ENCODE assay signal across 11 cellular contexts in genomic region chr2:138707424-138708074, GRCh38.
DNase-seq lines count a peak whose midpoint lies in the region; ATAC-seq and TF ChIP-seq lines count a peak whose summit lies in the region.
"Had no signal": no experiment of that assay in that cellular context is flagged by ENCODE, and none has a peak within 500 bp of the region (broad histone marks: within the 10 kb centered on the region; RNA-seq: fewer than 3 reads in every experiment).

No MANE protein-coding gene starts in this region.

- H2BK20ac ChIP-seq in H9 (ENCODE audit: low read depth, low read length, poor library complexity, severe bottlenecking), result no peak overlapping the region

- no peak overlapping the region for H2BK12ac ChIP-seq in H9 (ENCODE audit: insufficient read length, low read depth, low read length)

- no peak overlapping the region for H4K91ac ChIP-seq in H9 (ENCODE audit: insufficient read length, low read depth, low read length)

- H3T11ph ChIP-seq in H9 (ENCODE audit: low read length), result no peak overlapping the region

- H3K4me1 ChIP-seq in left lung (no peaks in the 10 kb centered on the region), H9 (ENCODE audit: insufficient read depth, low read length) (no peaks in the 10 kb centered on the region)
- H3K4me1 ChIP-seq: pancreas had no signal

- no peaks in the 10 kb centered on the region for H3K9me3 Mint-ChIP-seq in H9

- H3K18ac ChIP-seq in H9 (ENCODE audit: insufficient read length, low read depth, low read length), result no peak overlapping the region

- H2BK15ac ChIP-seq in H9 (ENCODE audit: low read depth, low read length), result no peak overlapping the region

- no peak overlapping the region for H3K4me3 ChIP-seq in choroid plexus epithelial cell (ENCODE audit: low read depth, low read length)
- H3K4me3 ChIP-seq in left lung, result no peak overlapping the region
- H3K4me3 ChIP-seq: pancreas had no signal

- no peak overlapping the region for H3K27ac Mint-ChIP-seq in H9

- 0 out of 4 replicates have a peak, but pooled peaks cover 0 to 4% of the 10 kb centered on the region in 2 experiments for H3K4me1 Mint-ChIP-seq in H9

- no peaks in the 10 kb centered on the region for H3K36me3 ChIP-seq in left lung
- H3K36me3 ChIP-seq: pancreas had no signal

- H3K79me2 ChIP-seq in H9 (ENCODE audit: insufficient read depth, low read length), result no peaks in the 10 kb centered on the region

- no peaks in the 10 kb centered on the region for H3K9me3 ChIP-seq in left lung
- H3K9me3 ChIP-seq in H9 (ENCODE audit: control insufficient read depth, low read depth, low read length), result no peaks in the 10 kb centered on the region
- H3K9me3 ChIP-seq: pancreas had no signal

- no peaks in the 10 kb centered on the region for H3K27me3 Mint-ChIP-seq in H9 (ENCODE audit: low read depth)

- no peak overlapping the region for H4K8ac ChIP-seq in H9 (replicated peaks; ENCODE audit: insufficient read length, low read depth, low read length)

- no peak overlapping the region for H4K5ac ChIP-seq in H9 (ENCODE audit: insufficient read length, low read depth, low read length)

- no peak overlapping the region for H3K56ac ChIP-seq in H9 (ENCODE audit: insufficient read length, low read depth, low read length)

- no peaks in the 10 kb centered on the region for H4K20me1 ChIP-seq in H9 (ENCODE audit: control insufficient read depth, insufficient read depth, insufficient read length)

- H2AK5ac ChIP-seq in H9 (ENCODE audit: insufficient read length, low read length), result no peak overlapping the region

- no peaks in the 10 kb centered on the region for H3K23me2 ChIP-seq in H9 (ENCODE audit: insufficient read length, low read depth, low read length, poor library complexity, severe bottlenecking)

- peak overlapping the region in 1 of 2 donors; percentile 31 for H3K27ac ChIP-seq in left lung
- H3K27ac ChIP-seq in H9 (ENCODE audit: insufficient read length, low read depth, low read length), result no peak overlapping the region
- H3K27ac ChIP-seq: epithelial cell of prostate had no signal

- DNase-seq in AG09319 (ENCODE audit: extremely low read depth, low read depth), result peak; percentile 60
- DNase-seq in M059J (ENCODE audit: low read depth), result peak; percentile 50
- peak; percentile 91 for DNase-seq in choroid plexus epithelial cell (ENCODE audit: low read depth)
- no peak for DNase-seq in left lung
- DNase-seq in posterior cingulate gyrus, result no peak
- DNase-seq in H9, result no peak
- DNase-seq: NCI-H1930, pancreas had no signal

- no peaks in the 10 kb centered on the region; a peak in 1 of 7 replicates for H3K36me3 Mint-ChIP-seq in H9 (ENCODE audit: insufficient read depth in 1 of 3, low read depth in 3 of 3)

- TF ChIP-seq CTCF in AG09319 (IDR thresholded peaks at IDR 0.05; ENCODE audit: low read depth, low read length) (no peak), choroid plexus epithelial cell (conservative IDR thresholded peaks at IDR 0.05; ENCODE audit: low read depth, low read length) (no peak), left lung (IDR thresholded peaks at IDR 0.05) (no peak), H9 (conservative IDR thresholded peaks at IDR 0.05) (no peak)

- H3K4me3 Mint-ChIP-seq in H9, result no peak overlapping the region

- no peak overlapping the region for H2AFZ ChIP-seq in H9 (ENCODE audit: low read length)

- no peaks in the 10 kb centered on the region for H3K79me1 ChIP-seq in H9 (ENCODE audit: insufficient read depth, low read depth, low read length, poor library complexity, severe bottlenecking)

- H3K4ac ChIP-seq in H9 (ENCODE audit: low read depth, low read length), result no peak overlapping the region

- no peak overlapping the region for H3K9ac ChIP-seq in H9 (ENCODE audit: extremely low read depth, insufficient read length, low read length)

- no peak overlapping the region for H2BK120ac ChIP-seq in H9 (ENCODE audit: low read depth, low read length, poor library complexity, severe bottlenecking)

- no peak overlapping the region for H3K14ac ChIP-seq in H9 (ENCODE audit: insufficient read depth, low read length)

- no peak overlapping the region for H2BK5ac ChIP-seq in H9 (ENCODE audit: insufficient read length, low read length)

- no peaks in the 10 kb centered on the region for H3K27me3 ChIP-seq in left lung
- no peaks in the 10 kb centered on the region for H3K27me3 ChIP-seq in H9 (ENCODE audit: insufficient read depth, low read length)
- H3K27me3 ChIP-seq: pancreas had no signal

- no peak overlapping the region for H3K4me2 ChIP-seq in H9 (ENCODE audit: insufficient read depth, insufficient read length, low read length)

- ATAC-seq in left lung, result peak; percentile 86
- ATAC-seq in GM21723 (IDR thresholded peaks at IDR 0.05; ENCODE audit: unreplicated experiment), result no peak
- ATAC-seq in GM18520 (IDR thresholded peaks at IDR 0.05; ENCODE audit: unreplicated experiment), result no peak

- intact Hi-C loops in left lung (cut with DNase I) (no loop called here), posterior cingulate gyrus (cut with DNase I) (no loop called here)

- H3K23ac ChIP-seq in H9 (ENCODE audit: insufficient read length, low read depth, low read length), result no peak overlapping the region

Comparison
In these comparisons a context has a peak if more than half of its experiments do, and no peak if none do; other contexts are left out.
1. DNase-seq: peak in AG09319 (single experiment), M059J (single experiment) and choroid plexus epithelial cell (single experiment); none in left lung (0 of 2), posterior cingulate gyrus (0 of 10) and H9 (single experiment).